ENCODE assay signal across 2 cellular contexts in the genomic region with DNA sequence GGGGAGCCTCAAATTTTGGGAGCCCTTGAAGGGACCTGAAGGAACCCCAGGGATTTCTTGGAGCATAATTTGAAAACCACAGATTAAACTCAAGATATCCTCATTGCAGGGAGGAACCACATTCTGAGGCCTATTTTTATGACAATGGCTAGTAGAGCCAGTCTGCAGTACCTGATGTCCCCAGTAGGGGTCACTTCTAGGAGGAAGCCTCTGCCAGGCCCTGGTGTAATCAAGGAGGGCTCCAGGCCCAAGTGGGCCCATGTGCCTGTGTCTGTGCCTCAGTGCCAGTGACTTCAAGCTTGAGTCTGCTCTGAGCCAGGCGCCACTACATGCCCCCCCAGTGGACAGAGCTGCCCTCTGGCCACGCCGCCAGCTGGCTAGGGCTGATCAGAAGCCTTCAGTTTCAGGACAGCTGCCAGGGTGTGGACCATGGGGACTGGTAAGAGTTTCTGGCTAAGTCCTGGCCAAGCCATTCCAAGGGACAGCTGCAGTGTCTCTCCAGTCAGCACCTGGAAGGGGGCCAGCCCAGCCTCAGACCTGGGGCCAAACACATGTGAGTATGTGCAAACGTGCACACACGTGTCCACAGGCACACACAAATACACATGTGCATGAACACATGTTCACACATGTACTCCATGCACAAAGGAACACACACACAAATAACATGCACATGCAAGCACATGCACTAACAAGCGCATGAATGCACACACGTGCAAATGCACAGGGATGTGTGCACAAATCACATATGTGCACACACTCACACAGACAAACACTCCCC.
TF ChIP-seq lines count a peak whose summit lies in the region.

No MANE protein-coding gene starts in this region.

TF ChIP-seq in A549, 52 proteins besides CTCF, POLR2A, EP300 and RAD21:
- TF ChIP-seq ZFP36 (IDR thresholded peaks at IDR 0.05; ENCODE audit: borderline replicate concordance, partially characterized antibody) = no peak
- TF ChIP-seq, protein P1, sequence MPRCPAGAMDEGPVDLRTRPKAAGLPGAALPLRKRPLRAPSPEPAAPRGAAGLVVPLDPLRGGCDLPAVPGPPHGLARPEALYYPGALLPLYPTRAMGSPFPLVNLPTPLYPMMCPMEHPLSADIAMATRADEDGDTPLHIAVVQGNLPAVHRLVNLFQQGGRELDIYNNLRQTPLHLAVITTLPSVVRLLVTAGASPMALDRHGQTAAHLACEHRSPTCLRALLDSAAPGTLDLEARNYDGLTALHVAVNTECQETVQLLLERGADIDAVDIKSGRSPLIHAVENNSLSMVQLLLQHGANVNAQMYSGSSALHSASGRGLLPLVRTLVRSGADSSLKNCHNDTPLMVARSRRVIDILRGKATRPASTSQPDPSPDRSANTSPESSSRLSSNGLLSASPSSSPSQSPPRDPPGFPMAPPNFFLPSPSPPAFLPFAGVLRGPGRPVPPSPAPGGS (IDR thresholded peaks at IDR 0.05) = no peak
- no peak for TF ChIP-seq USF2 (IDR thresholded peaks at IDR 0.05)
- no peak for TF ChIP-seq SREBF2 (IDR thresholded peaks at IDR 0.05)
- no peak for TF ChIP-seq KDM1A (IDR thresholded peaks at IDR 0.05; ENCODE audit: low read depth)
- TF ChIP-seq RNF2 (IDR thresholded peaks at IDR 0.05; ENCODE audit: borderline replicate concordance, low read depth) = no peak
- TF ChIP-seq MAZ (IDR thresholded peaks at IDR 0.05; ENCODE audit: borderline replicate concordance, low read depth, low read length) = no peak
- no peak for TF ChIP-seq FOXS1 (CRISPR knock-in tag; IDR thresholded peaks at IDR 0.05)
- no peak for TF ChIP-seq NPAS2 (CRISPR knock-in tag; IDR thresholded peaks at IDR 0.05; ENCODE audit: borderline replicate concordance)
- TF ChIP-seq ZNF302 (CRISPR knock-in tag; IDR thresholded peaks at IDR 0.05) = no peak
- no peak for TF ChIP-seq HEYL (CRISPR knock-in tag; IDR thresholded peaks at IDR 0.05)
- TF ChIP-seq, protein P2, sequence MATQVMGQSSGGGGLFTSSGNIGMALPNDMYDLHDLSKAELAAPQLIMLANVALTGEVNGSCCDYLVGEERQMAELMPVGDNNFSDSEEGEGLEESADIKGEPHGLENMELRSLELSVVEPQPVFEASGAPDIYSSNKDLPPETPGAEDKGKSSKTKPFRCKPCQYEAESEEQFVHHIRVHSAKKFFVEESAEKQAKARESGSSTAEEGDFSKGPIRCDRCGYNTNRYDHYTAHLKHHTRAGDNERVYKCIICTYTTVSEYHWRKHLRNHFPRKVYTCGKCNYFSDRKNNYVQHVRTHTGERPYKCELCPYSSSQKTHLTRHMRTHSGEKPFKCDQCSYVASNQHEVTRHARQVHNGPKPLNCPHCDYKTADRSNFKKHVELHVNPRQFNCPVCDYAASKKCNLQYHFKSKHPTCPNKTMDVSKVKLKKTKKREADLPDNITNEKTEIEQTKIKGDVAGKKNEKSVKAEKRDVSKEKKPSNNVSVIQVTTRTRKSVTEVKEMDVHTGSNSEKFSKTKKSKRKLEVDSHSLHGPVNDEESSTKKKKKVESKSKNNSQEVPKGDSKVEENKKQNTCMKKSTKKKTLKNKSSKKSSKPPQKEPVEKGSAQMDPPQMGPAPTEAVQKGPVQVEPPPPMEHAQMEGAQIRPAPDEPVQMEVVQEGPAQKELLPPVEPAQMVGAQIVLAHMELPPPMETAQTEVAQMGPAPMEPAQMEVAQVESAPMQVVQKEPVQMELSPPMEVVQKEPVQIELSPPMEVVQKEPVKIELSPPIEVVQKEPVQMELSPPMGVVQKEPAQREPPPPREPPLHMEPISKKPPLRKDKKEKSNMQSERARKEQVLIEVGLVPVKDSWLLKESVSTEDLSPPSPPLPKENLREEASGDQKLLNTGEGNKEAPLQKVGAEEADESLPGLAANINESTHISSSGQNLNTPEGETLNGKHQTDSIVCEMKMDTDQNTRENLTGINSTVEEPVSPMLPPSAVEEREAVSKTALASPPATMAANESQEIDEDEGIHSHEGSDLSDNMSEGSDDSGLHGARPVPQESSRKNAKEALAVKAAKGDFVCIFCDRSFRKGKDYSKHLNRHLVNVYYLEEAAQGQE (IDR thresholded peaks at IDR 0.05) = no peak
TF ChIP-seq in A549: peak in this region for 0.

TF ChIP-seq in WTC11, 78 proteins besides CTCF, POLR2A, EP300 and RAD21:
- no peak for TF ChIP-seq USF2 (CRISPR knock-in tag; IDR thresholded peaks at IDR 0.05)
- TF ChIP-seq GTF2I (CRISPR knock-in tag; conservative IDR thresholded peaks at IDR 0.05) = no peak
- TF ChIP-seq AR (CRISPR knock-in tag; IDR thresholded peaks at IDR 0.05) = no peak
- no peak for TF ChIP-seq ZNF423 (CRISPR knock-in tag; IDR thresholded peaks at IDR 0.05)
- TF ChIP-seq NR2C2 (CRISPR knock-in tag; IDR thresholded peaks at IDR 0.05) = no peak
- TF ChIP-seq ZNF396 (CRISPR knock-in tag; IDR thresholded peaks at IDR 0.05; ENCODE audit: borderline replicate concordance) = no peak
- TF ChIP-seq, protein P3, sequence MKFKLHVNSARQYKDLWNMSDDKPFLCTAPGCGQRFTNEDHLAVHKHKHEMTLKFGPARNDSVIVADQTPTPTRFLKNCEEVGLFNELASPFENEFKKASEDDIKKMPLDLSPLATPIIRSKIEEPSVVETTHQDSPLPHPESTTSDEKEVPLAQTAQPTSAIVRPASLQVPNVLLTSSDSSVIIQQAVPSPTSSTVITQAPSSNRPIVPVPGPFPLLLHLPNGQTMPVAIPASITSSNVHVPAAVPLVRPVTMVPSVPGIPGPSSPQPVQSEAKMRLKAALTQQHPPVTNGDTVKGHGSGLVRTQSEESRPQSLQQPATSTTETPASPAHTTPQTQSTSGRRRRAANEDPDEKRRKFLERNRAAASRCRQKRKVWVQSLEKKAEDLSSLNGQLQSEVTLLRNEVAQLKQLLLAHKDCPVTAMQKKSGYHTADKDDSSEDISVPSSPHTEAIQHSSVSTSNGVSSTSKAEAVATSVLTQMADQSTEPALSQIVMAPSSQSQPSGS (CRISPR knock-in tag; IDR thresholded peaks at IDR 0.05; ENCODE audit: borderline replicate concordance, low read depth) = no peak
- TF ChIP-seq NFE2L1 (CRISPR knock-in tag; IDR thresholded peaks at IDR 0.05) = no peak
- no peak for TF ChIP-seq ZMAT4 (CRISPR knock-in tag; IDR thresholded peaks at IDR 0.05)
- TF ChIP-seq ERG (CRISPR knock-in tag; IDR thresholded peaks at IDR 0.05) = no peak
- TF ChIP-seq CDX4 (CRISPR knock-in tag; IDR thresholded peaks at IDR 0.05; ENCODE audit: borderline replicate concordance) = no peak
- no peak for TF ChIP-seq SP1 (CRISPR knock-in tag; conservative IDR thresholded peaks at IDR 0.05)
- no peak for TF ChIP-seq ZNF219 (CRISPR knock-in tag; IDR thresholded peaks at IDR 0.05; ENCODE audit: borderline replicate concordance)
